1 cellular context compared by ENCODE assay signal in the genomic region with DNA sequence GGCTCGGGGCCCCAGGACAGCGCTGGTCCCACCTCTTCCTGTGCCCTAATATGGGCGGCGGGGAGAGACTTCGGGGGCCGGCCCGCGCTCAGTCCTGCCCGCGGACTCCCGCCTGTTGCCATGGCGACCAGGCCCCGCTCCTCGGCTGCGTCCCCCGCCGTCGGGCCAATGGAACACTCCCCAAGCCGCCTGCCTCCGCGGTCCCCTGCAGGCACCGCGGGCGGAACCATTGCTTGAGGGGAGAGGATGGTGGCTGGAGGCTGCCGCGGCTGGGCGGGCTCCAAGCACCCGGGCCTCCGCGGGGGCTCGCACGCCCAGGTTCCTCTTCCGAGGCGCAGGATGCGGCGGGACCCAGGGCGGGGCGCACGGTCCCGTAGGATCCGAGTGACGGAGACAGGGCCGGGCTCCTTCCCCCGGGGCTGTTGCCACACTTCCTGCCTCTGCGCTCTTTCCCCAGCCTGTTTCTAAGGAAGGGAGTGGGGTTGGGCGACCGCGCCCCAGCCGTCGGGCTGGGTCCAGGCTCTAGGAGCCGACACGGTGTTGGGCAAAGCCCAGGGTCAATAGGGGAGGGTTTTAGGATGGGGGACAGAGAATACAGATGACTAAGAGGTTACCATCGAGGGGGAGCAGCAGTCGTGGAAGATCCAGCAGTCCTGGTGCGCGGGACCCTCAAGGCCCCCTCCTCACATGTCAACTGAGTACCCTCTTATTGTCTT.
A peak's percentile ranks its signal among the peaks of the same experiment; 100 is the strongest.
TF ChIP-seq lines count a peak whose summit lies in the region.

No MANE protein-coding gene starts in this region.

TF ChIP-seq in H1, 55 proteins besides CTCF, POLR2A, EP300 and RAD21:
- TF ChIP-seq FOSL1 (IDR thresholded peaks at IDR 0.05; ENCODE audit: insufficient read depth, low read depth, low read length) = no peak
- TF ChIP-seq CEBPB (IDR thresholded peaks at IDR 0.05; ENCODE audit: low read depth, low read length) = 0 out of 2 replicates have a peak, but pooled peaks have one; percentile 48
- no peak for TF ChIP-seq SUZ12 (IDR thresholded peaks at IDR 0.05; ENCODE audit: low read length)
- TF ChIP-seq, protein P1, sequence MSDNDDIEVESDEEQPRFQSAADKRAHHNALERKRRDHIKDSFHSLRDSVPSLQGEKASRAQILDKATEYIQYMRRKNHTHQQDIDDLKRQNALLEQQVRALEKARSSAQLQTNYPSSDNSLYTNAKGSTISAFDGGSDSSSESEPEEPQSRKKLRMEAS (IDR thresholded peaks at IDR 0.05) = peak; percentile 75
- TF ChIP-seq RBBP5 (IDR thresholded peaks at IDR 0.05; ENCODE audit: borderline replicate concordance, low read depth, low read length) = no peak
- no peak for TF ChIP-seq MAFK (IDR thresholded peaks at IDR 0.05; ENCODE audit: low read depth, low read length)
- no peak for TF ChIP-seq CBX5 (IDR thresholded peaks at IDR 0.05; ENCODE audit: low read depth, low read length)
- TF ChIP-seq SRF (IDR thresholded peaks at IDR 0.05; ENCODE audit: low read depth, low read length) = peak; percentile 97
- TF ChIP-seq, protein P2, sequence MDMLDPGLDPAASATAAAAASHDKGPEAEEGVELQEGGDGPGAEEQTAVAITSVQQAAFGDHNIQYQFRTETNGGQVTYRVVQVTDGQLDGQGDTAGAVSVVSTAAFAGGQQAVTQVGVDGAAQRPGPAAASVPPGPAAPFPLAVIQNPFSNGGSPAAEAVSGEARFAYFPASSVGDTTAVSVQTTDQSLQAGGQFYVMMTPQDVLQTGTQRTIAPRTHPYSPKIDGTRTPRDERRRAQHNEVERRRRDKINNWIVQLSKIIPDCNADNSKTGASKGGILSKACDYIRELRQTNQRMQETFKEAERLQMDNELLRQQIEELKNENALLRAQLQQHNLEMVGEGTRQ (IDR thresholded peaks at IDR 0.05; ENCODE audit: low read length) = no peak
- TF ChIP-seq TAF1 (IDR thresholded peaks at IDR 0.05; ENCODE audit: low read depth, low read length) = no peak
- TF ChIP-seq KDM4A (IDR thresholded peaks at IDR 0.05; ENCODE audit: low read depth, low read length, severe bottlenecking) = no peak
- TF ChIP-seq ASH2L (IDR thresholded peaks at IDR 0.05; ENCODE audit: low read length) = peak; percentile 35
- TF ChIP-seq, protein P3, sequence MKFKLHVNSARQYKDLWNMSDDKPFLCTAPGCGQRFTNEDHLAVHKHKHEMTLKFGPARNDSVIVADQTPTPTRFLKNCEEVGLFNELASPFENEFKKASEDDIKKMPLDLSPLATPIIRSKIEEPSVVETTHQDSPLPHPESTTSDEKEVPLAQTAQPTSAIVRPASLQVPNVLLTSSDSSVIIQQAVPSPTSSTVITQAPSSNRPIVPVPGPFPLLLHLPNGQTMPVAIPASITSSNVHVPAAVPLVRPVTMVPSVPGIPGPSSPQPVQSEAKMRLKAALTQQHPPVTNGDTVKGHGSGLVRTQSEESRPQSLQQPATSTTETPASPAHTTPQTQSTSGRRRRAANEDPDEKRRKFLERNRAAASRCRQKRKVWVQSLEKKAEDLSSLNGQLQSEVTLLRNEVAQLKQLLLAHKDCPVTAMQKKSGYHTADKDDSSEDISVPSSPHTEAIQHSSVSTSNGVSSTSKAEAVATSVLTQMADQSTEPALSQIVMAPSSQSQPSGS (IDR thresholded peaks at IDR 0.05; ENCODE audit: low read length) = no peak
- TF ChIP-seq SP4 (IDR thresholded peaks at IDR 0.05; ENCODE audit: low read length) = no peak
- TF ChIP-seq SIN3A (conservative IDR thresholded peaks at IDR 0.05 in 1 of 2, IDR thresholded peaks at IDR 0.05 in 1 of 2; ENCODE audit: low read depth in 1 of 2, low read length in 2 of 2) = peak; percentile 5 to 94; a peak in 2 of 4 replicates
- peak; percentile 94 for TF ChIP-seq JUND (IDR thresholded peaks at IDR 0.05; ENCODE audit: low read length)
- TF ChIP-seq POLR2AphosphoS5 (IDR thresholded peaks at IDR 0.05; ENCODE audit: low read depth, low read length) = no peak
- TF ChIP-seq RXRA (IDR thresholded peaks at IDR 0.05; ENCODE audit: insufficient read depth, low read depth, low read length) = no peak
- no peak for TF ChIP-seq SIRT6 (IDR thresholded peaks at IDR 0.05; ENCODE audit: low read length)
- no peak for TF ChIP-seq RNF2 (IDR thresholded peaks at IDR 0.05; ENCODE audit: borderline replicate concordance, low read depth, low read length, missing control alignments, poor library complexity, severe bottlenecking)
- no peak; the same call in 1 of the 2 replicates for TF ChIP-seq RFX5 (IDR thresholded peaks at IDR 0.05; ENCODE audit: borderline replicate concordance, low read depth, low read length)
- no peak for TF ChIP-seq KDM1A (IDR thresholded peaks at IDR 0.05; ENCODE audit: borderline replicate concordance, low read length)
- 0 out of 2 replicates have a peak, but pooled peaks have one; percentile 16 for TF ChIP-seq TCF12 (IDR thresholded peaks at IDR 0.05; ENCODE audit: low read depth, low read length)
- TF ChIP-seq SP2 (IDR thresholded peaks at IDR 0.05; ENCODE audit: low read length) = no peak
- TF ChIP-seq CREB1 (IDR thresholded peaks at IDR 0.05) = peak; percentile 21; the same call in 1 of the 2 replicates
- no peak for TF ChIP-seq NRF1 (IDR thresholded peaks at IDR 0.05; ENCODE audit: low read depth, low read length)
- no peak for TF ChIP-seq BACH1 (IDR thresholded peaks at IDR 0.05; ENCODE audit: low read length)
- no peak for TF ChIP-seq EZH2 (IDR thresholded peaks at IDR 0.05; ENCODE audit: low read depth, low read length, severe bottlenecking)
- TF ChIP-seq NANOG (IDR thresholded peaks at IDR 0.05; ENCODE audit: insufficient read depth, low read depth, low read length, poor library complexity, severe bottlenecking) = peak; percentile 32
- no peak for TF ChIP-seq CTBP2 (IDR thresholded peaks at IDR 0.05; ENCODE audit: borderline replicate concordance, insufficient read depth, insufficient read length, low read length)
- no peak for TF ChIP-seq TBP (IDR thresholded peaks at IDR 0.05; ENCODE audit: low read depth, low read length)
- TF ChIP-seq TEAD4 (IDR thresholded peaks at IDR 0.05; ENCODE audit: low read depth, low read length) = no peak
- TF ChIP-seq, protein P4, sequence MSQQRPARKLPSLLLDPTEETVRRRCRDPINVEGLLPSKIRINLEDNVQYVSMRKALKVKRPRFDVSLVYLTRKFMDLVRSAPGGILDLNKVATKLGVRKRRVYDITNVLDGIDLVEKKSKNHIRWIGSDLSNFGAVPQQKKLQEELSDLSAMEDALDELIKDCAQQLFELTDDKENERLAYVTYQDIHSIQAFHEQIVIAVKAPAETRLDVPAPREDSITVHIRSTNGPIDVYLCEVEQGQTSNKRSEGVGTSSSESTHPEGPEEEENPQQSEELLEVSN (IDR thresholded peaks at IDR 0.05) = peak; percentile 62
- no peak for TF ChIP-seq HDAC2 (IDR thresholded peaks at IDR 0.05; ENCODE audit: borderline replicate concordance in 1 of 2, low read depth in 2 of 2, low read length in 2 of 2)
- no peak for TF ChIP-seq JUN (IDR thresholded peaks at IDR 0.05; ENCODE audit: low read depth, low read length)
- TF ChIP-seq CHD1 (IDR thresholded peaks at IDR 0.05; ENCODE audit: low read depth, low read length) = peak; percentile 94
- TF ChIP-seq SAP30 (IDR thresholded peaks at IDR 0.05; ENCODE audit: insufficient read depth, insufficient replicate concordance, low read length) = no peak
- 0 out of 2 replicates have a peak, but pooled peaks have one; percentile 28 for TF ChIP-seq PHF8 (conservative IDR thresholded peaks at IDR 0.05; ENCODE audit: low read depth, low read length)
- no peak for TF ChIP-seq BRCA1 (IDR thresholded peaks at IDR 0.05; ENCODE audit: low read depth, low read length)
- TF ChIP-seq, protein P5, sequence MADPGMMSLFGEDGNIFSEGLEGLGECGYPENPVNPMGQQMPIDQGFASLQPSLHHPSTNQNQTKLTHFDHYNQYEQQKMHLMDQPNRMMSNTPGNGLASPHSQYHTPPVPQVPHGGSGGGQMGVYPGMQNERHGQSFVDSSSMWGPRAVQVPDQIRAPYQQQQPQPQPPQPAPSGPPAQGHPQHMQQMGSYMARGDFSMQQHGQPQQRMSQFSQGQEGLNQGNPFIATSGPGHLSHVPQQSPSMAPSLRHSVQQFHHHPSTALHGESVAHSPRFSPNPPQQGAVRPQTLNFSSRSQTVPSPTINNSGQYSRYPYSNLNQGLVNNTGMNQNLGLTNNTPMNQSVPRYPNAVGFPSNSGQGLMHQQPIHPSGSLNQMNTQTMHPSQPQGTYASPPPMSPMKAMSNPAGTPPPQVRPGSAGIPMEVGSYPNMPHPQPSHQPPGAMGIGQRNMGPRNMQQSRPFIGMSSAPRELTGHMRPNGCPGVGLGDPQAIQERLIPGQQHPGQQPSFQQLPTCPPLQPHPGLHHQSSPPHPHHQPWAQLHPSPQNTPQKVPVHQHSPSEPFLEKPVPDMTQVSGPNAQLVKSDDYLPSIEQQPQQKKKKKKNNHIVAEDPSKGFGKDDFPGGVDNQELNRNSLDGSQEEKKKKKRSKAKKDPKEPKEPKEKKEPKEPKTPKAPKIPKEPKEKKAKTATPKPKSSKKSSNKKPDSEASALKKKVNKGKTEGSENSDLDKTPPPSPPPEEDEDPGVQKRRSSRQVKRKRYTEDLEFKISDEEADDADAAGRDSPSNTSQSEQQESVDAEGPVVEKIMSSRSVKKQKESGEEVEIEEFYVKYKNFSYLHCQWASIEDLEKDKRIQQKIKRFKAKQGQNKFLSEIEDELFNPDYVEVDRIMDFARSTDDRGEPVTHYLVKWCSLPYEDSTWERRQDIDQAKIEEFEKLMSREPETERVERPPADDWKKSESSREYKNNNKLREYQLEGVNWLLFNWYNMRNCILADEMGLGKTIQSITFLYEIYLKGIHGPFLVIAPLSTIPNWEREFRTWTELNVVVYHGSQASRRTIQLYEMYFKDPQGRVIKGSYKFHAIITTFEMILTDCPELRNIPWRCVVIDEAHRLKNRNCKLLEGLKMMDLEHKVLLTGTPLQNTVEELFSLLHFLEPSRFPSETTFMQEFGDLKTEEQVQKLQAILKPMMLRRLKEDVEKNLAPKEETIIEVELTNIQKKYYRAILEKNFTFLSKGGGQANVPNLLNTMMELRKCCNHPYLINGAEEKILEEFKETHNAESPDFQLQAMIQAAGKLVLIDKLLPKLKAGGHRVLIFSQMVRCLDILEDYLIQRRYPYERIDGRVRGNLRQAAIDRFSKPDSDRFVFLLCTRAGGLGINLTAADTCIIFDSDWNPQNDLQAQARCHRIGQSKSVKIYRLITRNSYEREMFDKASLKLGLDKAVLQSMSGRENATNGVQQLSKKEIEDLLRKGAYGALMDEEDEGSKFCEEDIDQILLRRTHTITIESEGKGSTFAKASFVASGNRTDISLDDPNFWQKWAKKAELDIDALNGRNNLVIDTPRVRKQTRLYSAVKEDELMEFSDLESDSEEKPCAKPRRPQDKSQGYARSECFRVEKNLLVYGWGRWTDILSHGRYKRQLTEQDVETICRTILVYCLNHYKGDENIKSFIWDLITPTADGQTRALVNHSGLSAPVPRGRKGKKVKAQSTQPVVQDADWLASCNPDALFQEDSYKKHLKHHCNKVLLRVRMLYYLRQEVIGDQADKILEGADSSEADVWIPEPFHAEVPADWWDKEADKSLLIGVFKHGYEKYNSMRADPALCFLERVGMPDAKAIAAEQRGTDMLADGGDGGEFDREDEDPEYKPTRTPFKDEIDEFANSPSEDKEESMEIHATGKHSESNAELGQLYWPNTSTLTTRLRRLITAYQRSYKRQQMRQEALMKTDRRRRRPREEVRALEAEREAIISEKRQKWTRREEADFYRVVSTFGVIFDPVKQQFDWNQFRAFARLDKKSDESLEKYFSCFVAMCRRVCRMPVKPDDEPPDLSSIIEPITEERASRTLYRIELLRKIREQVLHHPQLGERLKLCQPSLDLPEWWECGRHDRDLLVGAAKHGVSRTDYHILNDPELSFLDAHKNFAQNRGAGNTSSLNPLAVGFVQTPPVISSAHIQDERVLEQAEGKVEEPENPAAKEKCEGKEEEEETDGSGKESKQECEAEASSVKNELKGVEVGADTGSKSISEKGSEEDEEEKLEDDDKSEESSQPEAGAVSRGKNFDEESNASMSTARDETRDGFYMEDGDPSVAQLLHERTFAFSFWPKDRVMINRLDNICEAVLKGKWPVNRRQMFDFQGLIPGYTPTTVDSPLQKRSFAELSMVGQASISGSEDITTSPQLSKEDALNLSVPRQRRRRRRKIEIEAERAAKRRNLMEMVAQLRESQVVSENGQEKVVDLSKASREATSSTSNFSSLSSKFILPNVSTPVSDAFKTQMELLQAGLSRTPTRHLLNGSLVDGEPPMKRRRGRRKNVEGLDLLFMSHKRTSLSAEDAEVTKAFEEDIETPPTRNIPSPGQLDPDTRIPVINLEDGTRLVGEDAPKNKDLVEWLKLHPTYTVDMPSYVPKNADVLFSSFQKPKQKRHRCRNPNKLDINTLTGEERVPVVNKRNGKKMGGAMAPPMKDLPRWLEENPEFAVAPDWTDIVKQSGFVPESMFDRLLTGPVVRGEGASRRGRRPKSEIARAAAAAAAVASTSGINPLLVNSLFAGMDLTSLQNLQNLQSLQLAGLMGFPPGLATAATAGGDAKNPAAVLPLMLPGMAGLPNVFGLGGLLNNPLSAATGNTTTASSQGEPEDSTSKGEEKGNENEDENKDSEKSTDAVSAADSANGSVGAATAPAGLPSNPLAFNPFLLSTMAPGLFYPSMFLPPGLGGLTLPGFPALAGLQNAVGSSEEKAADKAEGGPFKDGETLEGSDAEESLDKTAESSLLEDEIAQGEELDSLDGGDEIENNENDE (IDR thresholded peaks at IDR 0.05; ENCODE audit: insufficient replicate concordance, low read length) = no peak
- TF ChIP-seq, protein P6, sequence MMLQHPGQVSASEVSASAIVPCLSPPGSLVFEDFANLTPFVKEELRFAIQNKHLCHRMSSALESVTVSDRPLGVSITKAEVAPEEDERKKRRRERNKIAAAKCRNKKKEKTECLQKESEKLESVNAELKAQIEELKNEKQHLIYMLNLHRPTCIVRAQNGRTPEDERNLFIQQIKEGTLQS (IDR thresholded peaks at IDR 0.05; ENCODE audit: insufficient read depth, low read depth, low read length) = no peak
- TF ChIP-seq YY1 (IDR thresholded peaks at IDR 0.05; ENCODE audit: low read depth, low read length) = peak; percentile 21; the same call in 1 of the 2 replicates
- TF ChIP-seq GTF2F1 (IDR thresholded peaks at IDR 0.05; ENCODE audit: borderline replicate concordance, low read depth, low read length) = no peak
- peak; percentile 61; the same call in 1 of the 2 replicates for TF ChIP-seq EGR1 (IDR thresholded peaks at IDR 0.05; ENCODE audit: borderline replicate concordance, low read depth, low read length)
- TF ChIP-seq ZNF274 (IDR thresholded peaks at IDR 0.05; ENCODE audit: borderline replicate concordance, extremely low read depth, low read length) = no peak
- 0 out of 2 replicates have a peak, but pooled peaks have one; percentile 30 for TF ChIP-seq GABPA (IDR thresholded peaks at IDR 0.05; ENCODE audit: borderline replicate concordance, insufficient read depth, low read length)
- no peak for TF ChIP-seq CBX8 (IDR thresholded peaks at IDR 0.05; ENCODE audit: borderline replicate concordance, low read depth, low read length)
- TF ChIP-seq CHD2 (IDR thresholded peaks at IDR 0.05; ENCODE audit: low read length) = no peak
- TF ChIP-seq POU5F1 (IDR thresholded peaks at IDR 0.05; ENCODE audit: low read depth, low read length) = no peak
- TF ChIP-seq HDAC6 (IDR thresholded peaks at IDR 0.05; ENCODE audit: low read depth, low read length) = no peak
- 0 out of 2 replicates have a peak, but pooled peaks have one; percentile 48 for TF ChIP-seq SP1 (IDR thresholded peaks at IDR 0.05; ENCODE audit: low read depth, low read length)
- peak; percentile 12; the same call in 1 of the 2 replicates for TF ChIP-seq SIX5 (IDR thresholded peaks at IDR 0.05; ENCODE audit: low read depth, low read length)
- TF ChIP-seq TAF7 (optimal IDR thresholded peaks at IDR 0.05; ENCODE audit: borderline replicate concordance, low read depth, low read length) = no peak
- no peak for TF ChIP-seq KDM5A (IDR thresholded peaks at IDR 0.05; ENCODE audit: low read length)
- no peak for TF ChIP-seq BCL11A (IDR thresholded peaks at IDR 0.05; ENCODE audit: low read depth in 2 of 2, low read length in 2 of 2)
